ENCODE assay signal across 18 cellular contexts in genomic region chr4:147076179-147076578, GRCh38.
DNase-seq lines count a peak whose midpoint lies in the region; ATAC-seq and TF ChIP-seq lines count a peak whose summit lies in the region.
"Had no signal": no experiment of that assay in that cellular context is flagged by ENCODE, and none has a peak within 500 bp of the region (broad histone marks: within the 10 kb centered on the region; RNA-seq: fewer than 3 reads in every experiment).

No MANE protein-coding gene starts in this region.

- POLR2A ChIA-PET in WTC11 (lab: Charles Lee), result no interaction called here
- POLR2A ChIA-PET in OCI-LY7 (lab: Charles Lee), result no interaction called here

- H3K36me3 Mint-ChIP-seq in WTC11, result peaks cover 18% of the 10 kb centered on the region

- H3K9me3 ChIP-seq in right atrium auricular region (peaks cover 0 to 5% of the 10 kb centered on the region in 2 donors), mucosa of descending colon (peaks cover 7% of the 10 kb centered on the region), OCI-LY7 (ENCODE audit: low read length) (no peaks in the 10 kb centered on the region)
- H3K9me3 ChIP-seq: A549, HAP-1, SJCRH30 had no signal

- no peak overlapping the region for H3K27ac Mint-ChIP-seq in WTC11

- H3K27me3 Mint-ChIP-seq in WTC11 (ENCODE audit: low read depth), result peaks cover 36% of the 10 kb centered on the region

- no peak overlapping the region for H3K4me3 ChIP-seq in right atrium auricular region
- H3K4me3 ChIP-seq in mucosa of descending colon, result no peak overlapping the region
- no peak overlapping the region for H3K4me3 ChIP-seq in OCI-LY7 (ENCODE audit: low read depth, low read length, poor library complexity, severe bottlenecking)
- H3K4me3 ChIP-seq: A549, HAP-1, SJCRH30 had no signal

- no peaks in the 10 kb centered on the region for H3K9me2 ChIP-seq in OCI-LY7 (ENCODE audit: insufficient read depth, low read length)

- no peak overlapping the region for H2AFZ ChIP-seq in OCI-LY7 (ENCODE audit: low read length)

- no peaks in the 10 kb centered on the region for H3K27me3 ChIP-seq in right atrium auricular region
- H3K27me3 ChIP-seq: SJCRH30 had no signal

- intact Hi-C loops in Right ventricle myocardium inferior (cut with DNase I) (loop anchor here (5.0 kb wide), 1 partner anchor 39 kb away; no protein-coding TSS in a partner anchor), mucosa of descending colon (cut with DNase I, micrococcal nuclease) (no loop called here), OCI-LY7 (cut with micrococcal nuclease; ENCODE audit: unreplicated experiment) (no loop called here)

- no peak overlapping the region for H3K27ac ChIP-seq in right atrium auricular region
- H3K27ac ChIP-seq in OCI-LY7 (ENCODE audit: low read depth, low read length, poor library complexity, severe bottlenecking), result no peak overlapping the region
- H3K27ac ChIP-seq: A549, C4-2B, HL-60, SJCRH30 had no signal

- H3K9me3 Mint-ChIP-seq in WTC11, result peaks cover 39% of the 10 kb centered on the region

- H3K4me2 ChIP-seq in OCI-LY7 (ENCODE audit: low read length), result no peak overlapping the region
- H3K4me2 ChIP-seq: A549 had no signal

- TF ChIP-seq CTCF in right atrium auricular region (IDR thresholded peaks at IDR 0.05) (no peak), WTC11 (IDR thresholded peaks at IDR 0.05) (no peak), mucosa of descending colon (IDR thresholded peaks at IDR 0.05) (no peak), OCI-LY7 (conservative IDR thresholded peaks at IDR 0.05; ENCODE audit: low read length) (no peak)

- H3K4me1 ChIP-seq in right atrium auricular region (peaks cover 0 to 44% of the 10 kb centered on the region in 2 donors), mucosa of descending colon (ENCODE audit: low read depth) (no peaks in the 10 kb centered on the region), OCI-LY7 (ENCODE audit: insufficient read depth, low read length, poor library complexity, severe bottlenecking) (no peaks in the 10 kb centered on the region)
- H3K4me1 ChIP-seq: A549, HAP-1, SJCRH30 had no signal

- peak; percentile 61 for DNase-seq in Right ventricle myocardium inferior (ENCODE audit: missing footprints)
- DNase-seq in right atrium auricular region (ENCODE audit: low spot score), result no peak
- peak; percentile 43 for DNase-seq in ELF-1 (ENCODE audit: low read depth, low spot score)
- DNase-seq in WTC11 (ENCODE audit: low spot score), result no peak
- DNase-seq in mucosa of descending colon, result peak in 2 of 3 donors; percentile 26 to 27
- DNase-seq in OCI-LY7 (ENCODE audit: low spot score), result no peak
- DNase-seq in SIG-M5 treated with dmso at 0.1 percent for 504 hours (lab: John Stamatoyannopoulos, UW; ENCODE audit: unreplicated experiment), result no peak
- DNase-seq: DMS153, NCI-H1436 treated with DMSO at 0.1 percent for 48 hours, NCI-H2029 treated with DMSO at 0.1 percent for 48 hours, NCI-H748 treated with DMSO at 0.1 percent for 48 hours, SJCRH30 had no signal

- H3K4me3 Mint-ChIP-seq in WTC11, result no peak overlapping the region

- H3K79me2 ChIP-seq in OCI-LY7 (ENCODE audit: insufficient read depth, low read depth, low read length), result no peaks in the 10 kb centered on the region

- ATAC-seq in Right ventricle myocardium inferior (no peak), WTC11 (peak; percentile 61), mucosa of descending colon (no peak), HG03039 (IDR thresholded peaks at IDR 0.05; ENCODE audit: unreplicated experiment) (no peak)
- ATAC-seq: A549, Panc1 had no signal

- CTCF ChIA-PET in WTC11 (lab: Charles Lee), result interaction anchor here (0.8 kb wide), 1 partner anchor 21 kb away, joined by 3 read pairs; no protein-coding TSS in a partner anchor
- CTCF ChIA-PET in OCI-LY7 (lab: Charles Lee; ENCODE audit: unreplicated experiment), result no interaction called here

- H4K20me1 ChIP-seq in OCI-LY7 (ENCODE audit: insufficient read depth, low read length), result no peaks in the 10 kb centered on the region

- peaks cover 29% of the 10 kb centered on the region for H3K4me1 Mint-ChIP-seq in WTC11

- no TSS peak for BruUV-seq in OCI-LY7 (replicated peaks; lab: Mats Ljungman, UMichigan)

- H3K36me3 ChIP-seq in right atrium auricular region (no peaks in the 10 kb centered on the region), mucosa of descending colon (ENCODE audit: low read depth) (no peaks in the 10 kb centered on the region), OCI-LY7 (ENCODE audit: insufficient read depth, low read length) (no peaks in the 10 kb centered on the region)
- H3K36me3 ChIP-seq: HAP-1, SJCRH30 had no signal

TF ChIP-seq in WTC11, 78 proteins besides CTCF, POLR2A, EP300 and RAD21:
- TF ChIP-seq NR2C2 (CRISPR knock-in tag; IDR thresholded peaks at IDR 0.05) (no peak), IRF2 (CRISPR knock-in tag; IDR thresholded peaks at IDR 0.05; ENCODE audit: borderline replicate concordance, low read depth) (no peak), JAZF1 (CRISPR knock-in tag; IDR thresholded peaks at IDR 0.05) (no peak), FOXJ3 (CRISPR knock-in tag; IDR thresholded peaks at IDR 0.05; ENCODE audit: borderline replicate concordance) (no peak), TEAD4 (CRISPR knock-in tag; IDR thresholded peaks at IDR 0.05) (no peak), MLX (CRISPR knock-in tag; IDR thresholded peaks at IDR 0.05) (no peak), KAT7 (CRISPR knock-in tag; IDR thresholded peaks at IDR 0.05; ENCODE audit: borderline replicate concordance) (no peak), SMAD3 (CRISPR knock-in tag; IDR thresholded peaks at IDR 0.05; ENCODE audit: borderline replicate concordance) (no peak), USF2 (CRISPR knock-in tag; IDR thresholded peaks at IDR 0.05) (no peak), ATF3 (CRISPR knock-in tag; conservative IDR thresholded peaks at IDR 0.05) (no peak), ZNF396 (CRISPR knock-in tag; IDR thresholded peaks at IDR 0.05; ENCODE audit: borderline replicate concordance) (no peak), GABPB1 (CRISPR knock-in tag; IDR thresholded peaks at IDR 0.05) (no peak), RORB (CRISPR knock-in tag; IDR thresholded peaks at IDR 0.05) (no peak), E2F5 (CRISPR knock-in tag; IDR thresholded peaks at IDR 0.05) (no peak), OVOL2 (CRISPR knock-in tag; IDR thresholded peaks at IDR 0.05; ENCODE audit: borderline replicate concordance) (no peak), GTF2I (CRISPR knock-in tag; conservative IDR thresholded peaks at IDR 0.05) (no peak)
- TF ChIP-seq, protein P1, sequence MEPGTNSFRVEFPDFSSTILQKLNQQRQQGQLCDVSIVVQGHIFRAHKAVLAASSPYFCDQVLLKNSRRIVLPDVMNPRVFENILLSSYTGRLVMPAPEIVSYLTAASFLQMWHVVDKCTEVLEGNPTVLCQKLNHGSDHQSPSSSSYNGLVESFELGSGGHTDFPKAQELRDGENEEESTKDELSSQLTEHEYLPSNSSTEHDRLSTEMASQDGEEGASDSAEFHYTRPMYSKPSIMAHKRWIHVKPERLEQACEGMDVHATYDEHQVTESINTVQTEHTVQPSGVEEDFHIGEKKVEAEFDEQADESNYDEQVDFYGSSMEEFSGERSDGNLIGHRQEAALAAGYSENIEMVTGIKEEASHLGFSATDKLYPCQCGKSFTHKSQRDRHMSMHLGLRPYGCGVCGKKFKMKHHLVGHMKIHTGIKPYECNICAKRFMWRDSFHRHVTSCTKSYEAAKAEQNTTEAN (CRISPR knock-in tag; IDR thresholded peaks at IDR 0.05), result no peak
- TF ChIP-seq, protein P2, sequence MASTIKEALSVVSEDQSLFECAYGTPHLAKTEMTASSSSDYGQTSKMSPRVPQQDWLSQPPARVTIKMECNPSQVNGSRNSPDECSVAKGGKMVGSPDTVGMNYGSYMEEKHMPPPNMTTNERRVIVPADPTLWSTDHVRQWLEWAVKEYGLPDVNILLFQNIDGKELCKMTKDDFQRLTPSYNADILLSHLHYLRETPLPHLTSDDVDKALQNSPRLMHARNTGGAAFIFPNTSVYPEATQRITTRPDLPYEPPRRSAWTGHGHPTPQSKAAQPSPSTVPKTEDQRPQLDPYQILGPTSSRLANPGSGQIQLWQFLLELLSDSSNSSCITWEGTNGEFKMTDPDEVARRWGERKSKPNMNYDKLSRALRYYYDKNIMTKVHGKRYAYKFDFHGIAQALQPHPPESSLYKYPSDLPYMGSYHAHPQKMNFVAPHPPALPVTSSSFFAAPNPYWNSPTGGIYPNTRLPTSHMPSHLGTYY (CRISPR knock-in tag; IDR thresholded peaks at IDR 0.05), result no peak

Comparison
In these comparisons a context has a peak if more than half of its experiments do, and no peak if none do; other contexts are left out.
1. DNase-seq: peak in Right ventricle myocardium inferior (single experiment), ELF-1 (single experiment) and mucosa of descending colon (2 of 3); none in right atrium auricular region (single experiment), WTC11 (single experiment), OCI-LY7 (single experiment) and SIG-M5 treated with dmso at 0.1 percent for 504 hours (single experiment).